In the genomic region with DNA sequence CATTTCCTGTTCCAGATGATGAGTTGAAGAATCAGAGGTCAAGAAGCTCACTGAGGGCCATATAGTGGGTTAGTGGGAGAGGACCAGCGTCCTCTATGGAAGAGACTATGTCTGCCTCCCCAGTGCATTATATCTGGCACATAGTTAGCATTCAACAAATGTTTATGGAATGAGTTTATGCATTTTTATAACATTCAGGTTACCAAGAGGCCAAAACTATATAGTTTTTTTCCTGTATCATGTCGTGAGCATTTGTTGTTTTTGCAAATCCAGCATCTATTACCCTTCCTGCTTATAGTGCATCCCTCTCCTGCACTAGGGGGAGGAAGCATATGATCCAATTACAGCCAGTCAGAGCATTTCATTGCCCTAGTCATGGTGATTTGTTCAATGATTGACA, we compare ENCODE assay signal across 27 cellular contexts.
DNase-seq lines count a peak whose midpoint lies in the region; TF ChIP-seq lines count a peak whose summit lies in the region.
"Had no signal": no experiment of that assay in that cellular context is flagged by ENCODE, and none has a peak within 500 bp of the region (broad histone marks: within the 10 kb centered on the region; RNA-seq: fewer than 3 reads in every experiment).

No MANE protein-coding gene starts in this region.

- no peak overlapping the region for H3K4me3 Mint-ChIP-seq in chondrocyte (ENCODE audit: unreplicated experiment)
- H3K4me3 Mint-ChIP-seq: activated naive CD4-positive, alpha-beta T cell treated with anti-CD3 and anti-CD28 coated beads, Interleukin-2, amount 10 ng/mL, durations not matched to agents 7 days and 5 days; activated T-helper 1 cell treated with anti-CD3 and anti-CD28 coated beads, Interleukin-12 subunit alpha, Interleukin-12 subunit beta, Interleukin-2, Interleukin-4 antibody, amounts not matched to agents 30 ng/mL and 10 ng/mL and 1 ng/mL, durations not matched to agents 14 hours and 24 hours and 36 hours; CD14-positive monocyte; dendritic cell treated with granulocyte-macrophage colony-stimulating factor and Interleukin-4, amounts not matched to agents 40 ng/mL and 50 ng/mL, for 4 days; memory B cell had no signal

- no peaks in the 10 kb centered on the region for H3K79me2 ChIP-seq in ACC112 (ENCODE audit: control insufficient read depth, insufficient read depth, low read length, unreplicated experiment)

- H3K27me3 Mint-ChIP-seq in chondrocyte (ENCODE audit: low read depth) = no peaks in the 10 kb centered on the region
- H3K27me3 Mint-ChIP-seq: activated naive CD4-positive, alpha-beta T cell treated with anti-CD3 and anti-CD28 coated beads, Interleukin-2, amount 10 ng/mL, durations not matched to agents 7 days and 5 days had no signal

- DNase-seq in GM04504 (ENCODE audit: low read depth) (peak; percentile 42), SW 1271 (lab: John Stamatoyannopoulos, UW) (peak; percentile 73 to 88), hepatic stellate cell (ENCODE audit: low spot score) (peak; percentile 56), NCI-H446 (lab: John Stamatoyannopoulos, UW) (no peak), NCI-H187 (lab: John Stamatoyannopoulos, UW) (no peak), chondrocyte (ENCODE audit: low spot score) (no peak), erythroblast (lab: John Stamatoyannopoulos, UW) (no peak)
- DNase-seq: activated CD4-positive, alpha-beta T cell treated with anti-CD3 and anti-CD28 coated beads, Interleukin-2, amount 50 U/mL, for 1 hour; activated naive CD4-positive, alpha-beta T cell treated with anti-CD3 and anti-CD28 coated beads, Interleukin-2, amount 10 ng/mL, durations not matched to agents 7 days and 5 days; amygdala; Calu3; head of caudate nucleus; left colon; MV-4-11; NCI-H1694; NCI-H2171 treated with DMSO at 0.1 percent for 48 hours; OCI-M1; psoas muscle; stimulated activated CD8-positive, alpha-beta memory T cell treated with anti-CD3 and anti-CD28 coated beads, Interleukin-4, amount 100 ng/mL, for 48 hours had no signal

- no peak overlapping the region for H2AFZ ChIP-seq in ACC112 (ENCODE audit: low read length, unreplicated experiment)

- H3K36me3 ChIP-seq in ACC112 (ENCODE audit: insufficient read depth, low read length) = no peaks in the 10 kb centered on the region
- H3K36me3 ChIP-seq: cardiac muscle cell, neutrophil, tibial nerve had no signal

- TF ChIP-seq CTCF in chondrocyte (IDR thresholded peaks at IDR 0.05) = no peak

- no peak overlapping the region for H3K4me3 ChIP-seq in ACC112 (ENCODE audit: low read depth, low read length)
- H3K4me3 ChIP-seq: cardiac muscle cell, psoas muscle, tibial nerve had no signal

- H3K27ac Mint-ChIP-seq in chondrocyte (ENCODE audit: unreplicated experiment) = no peak overlapping the region
- H3K27ac Mint-ChIP-seq: activated naive CD4-positive, alpha-beta T cell treated with anti-CD3 and anti-CD28 coated beads, Interleukin-2, amount 10 ng/mL, durations not matched to agents 7 days and 5 days; activated T-helper 1 cell treated with anti-CD3 and anti-CD28 coated beads, Interleukin-12 subunit alpha, Interleukin-12 subunit beta, Interleukin-2, Interleukin-4 antibody, amounts not matched to agents 30 ng/mL and 10 ng/mL and 1 ng/mL, durations not matched to agents 14 hours and 24 hours and 36 hours; CD14-positive monocyte; dendritic cell treated with granulocyte-macrophage colony-stimulating factor and Interleukin-4, amounts not matched to agents 40 ng/mL and 50 ng/mL, for 4 days; memory B cell had no signal

- no peaks in the 10 kb centered on the region for H3K9me3 Mint-ChIP-seq in chondrocyte (ENCODE audit: low read depth)
- H3K9me3 Mint-ChIP-seq: activated T-helper 1 cell treated with anti-CD3 and anti-CD28 coated beads, Interleukin-12 subunit alpha, Interleukin-12 subunit beta, Interleukin-2, Interleukin-4 antibody, amounts not matched to agents 30 ng/mL and 10 ng/mL and 1 ng/mL, durations not matched to agents 14 hours and 24 hours and 36 hours; dendritic cell treated with granulocyte-macrophage colony-stimulating factor and Interleukin-4, amounts not matched to agents 40 ng/mL and 50 ng/mL, for 4 days had no signal

- H3K27me3 ChIP-seq in ACC112 (ENCODE audit: insufficient read depth, low read length) = peaks cover 5% of the 10 kb centered on the region; the same call in 1 of the 2 replicates
- H3K27me3 ChIP-seq: cardiac muscle cell, tibial nerve had no signal

- no peaks in the 10 kb centered on the region for H3K36me3 Mint-ChIP-seq in chondrocyte (ENCODE audit: low read depth)
- H3K36me3 Mint-ChIP-seq: activated naive CD4-positive, alpha-beta T cell treated with anti-CD3 and anti-CD28 coated beads, Interleukin-2, amount 10 ng/mL, durations not matched to agents 7 days and 5 days; CD14-positive monocyte had no signal

- no peak for TF ChIP-seq POLR2A in erythroblast (IDR thresholded peaks at IDR 0.05; ENCODE audit: low read length)

- peak overlapping the region; percentile 54 for H3K27ac ChIP-seq in ACC112 (ENCODE audit: low read depth, low read length)
- H3K27ac ChIP-seq: cardiac muscle cell, neutrophil, psoas muscle, tibial nerve had no signal

- peaks cover 18% of the 10 kb centered on the region for H3K4me1 ChIP-seq in ACC112 (ENCODE audit: control insufficient read depth, insufficient read depth, low read length, unreplicated experiment)
- H3K4me1 ChIP-seq: psoas muscle, tibial nerve had no signal

- peaks cover 6% of the 10 kb centered on the region for H3K4me1 Mint-ChIP-seq in chondrocyte (ENCODE audit: low read depth)
- H3K4me1 Mint-ChIP-seq: activated naive CD4-positive, alpha-beta T cell treated with anti-CD3 and anti-CD28 coated beads, Interleukin-2, amount 10 ng/mL, durations not matched to agents 7 days and 5 days; CD14-positive monocyte; memory B cell had no signal

Comparison
In these comparisons a context has a peak if more than half of its experiments do, and no peak if none do; other contexts are left out.
1. DNase-seq: peak in GM04504 (single experiment), SW 1271 (2 of 2) and hepatic stellate cell (single experiment); none in NCI-H446 (0 of 2), NCI-H187 (0 of 2), chondrocyte (single experiment) and erythroblast (0 of 2).